8 cellular contexts compared by ENCODE assay signal in genomic region chr5:149730620-149731331, GRCh38. TPM values are rescaled to one million over a fixed set of nuclear protein-coding genes. Genes with fewer than 3 reads are reported as not detected.
DNase-seq lines count a peak whose midpoint lies in the region; ATAC-seq, FAIRE-seq and TF ChIP-seq lines count a peak whose summit lies in the region.

No MANE protein-coding gene starts in this region.

- peak overlapping the region; percentile 77 to 95 (median 91) for H3K9ac ChIP-seq in BLaER1 treated with 17β-estradiol and CSF1 and Interleukin-3, amounts not matched to agents 10 nM and 100 nM

- peaks cover 23 to 42% (median 34%) of the 10 kb centered on the region in 10 experiments for H3K4me1 ChIP-seq in BLaER1 treated with 17β-estradiol and CSF1 and Interleukin-3, amounts not matched to agents 10 nM and 100 nM
- H3K4me1 ChIP-seq in SJSA1 (replicated peaks), result peaks cover 24% of the 10 kb centered on the region

- H3K4me2 ChIP-seq in BLaER1 treated with 17β-estradiol and CSF1 and Interleukin-3, amounts not matched to agents 10 nM and 100 nM, result peak overlapping the region; percentile 72 to 100 (median 98)

- H3K27me3 ChIP-seq in BLaER1 treated with 17β-estradiol and CSF1 and Interleukin-3, amounts not matched to agents 10 nM and 100 nM, result peaks cover 0 to 19% (median 13%) of the 10 kb centered on the region in 11 experiments; a peak in 17 of 22 replicates
- peaks cover 54% of the 10 kb centered on the region for H3K27me3 ChIP-seq in SJSA1 (replicated peaks)

- DNase-seq in SJSA1 (ENCODE audit: low read depth in 1 of 2, low spot score in 2 of 2), result peak in 1 of 2 experiments; percentile 37
- DNase-seq in activated naive CD8-positive, alpha-beta T cell treated with anti-CD3 and anti-CD28 coated beads, Interleukin-2, amount 10 ng/mL, durations not matched to agents 7 days and 5 days, result peak; percentile 80
- DNase-seq in left ventricle myocardium superior, result peak; percentile 78
- DNase-seq in putamen (ENCODE audit: low spot score), result peak; percentile 42
- DNase-seq in D721Med (ENCODE audit: insufficient read length, low spot score), result no peak

- H3K4me1 Mint-ChIP-seq in activated naive CD8-positive, alpha-beta T cell treated with anti-CD3 and anti-CD28 coated beads, Interleukin-2, amount 10 ng/mL, durations not matched to agents 7 days and 5 days, result peaks cover 13% of the 10 kb centered on the region

- intact Hi-C loops in left ventricle myocardium superior (cut with micrococcal nuclease), result loop anchor here (5.0 kb wide), 1 partner anchor 97 kb away; no protein-coding TSS in a partner anchor

- FAIRE-seq in D721Med (lab: Jason Lieb, UNC), result no peak

- H3K9me3 ChIP-seq in BLaER1 treated with 17β-estradiol and CSF1 and Interleukin-3, amounts not matched to agents 10 nM and 100 nM (replicated peaks in 1 of 11), result no peaks in the 10 kb centered on the region
- no peaks in the 10 kb centered on the region for H3K9me3 ChIP-seq in SJSA1 (replicated peaks)

- peak overlapping the region; percentile 89 for H3K4me3 Mint-ChIP-seq in activated naive CD8-positive, alpha-beta T cell treated with anti-CD3 and anti-CD28 coated beads, Interleukin-2, amount 10 ng/mL, durations not matched to agents 7 days and 5 days

- peak overlapping the region; percentile 84 for H3K27ac Mint-ChIP-seq in activated naive CD8-positive, alpha-beta T cell treated with anti-CD3 and anti-CD28 coated beads, Interleukin-2, amount 10 ng/mL, durations not matched to agents 7 days and 5 days

- POLR2A ChIA-PET in activated naive CD8-positive, alpha-beta T cell treated with anti-CD3 and anti-CD28 coated beads, Interleukin-2, amount 10 ng/mL, durations not matched to agents 7 days and 5 days (lab: Charles Lee), result interaction anchor here (0.7 to 2.6 kb wide), 7 partner anchors 8 to 270 kb away, joined by 3 to 15 read pairs (median 4); partner anchors contain the start of genes HMGXB3 and TIGD6

- ATAC-seq in GM18909 (IDR thresholded peaks at IDR 0.05; ENCODE audit: poor library complexity, unreplicated experiment) (peak; percentile 40), HG03175 (IDR thresholded peaks at IDR 0.05; ENCODE audit: unreplicated experiment) (peak; percentile 35), left ventricle myocardium superior (peak; percentile 65)
- peak; percentile 55 for ATAC-seq in activated naive CD8-positive, alpha-beta T cell treated with anti-CD3 and anti-CD28 coated beads, Interleukin-2, amount 10 ng/mL, durations not matched to agents 7 days and 5 days (ENCODE audit: low read depth)

- H3K27ac ChIP-seq in BLaER1 treated with 17β-estradiol and CSF1 and Interleukin-3, amounts not matched to agents 10 nM and 100 nM, result peak overlapping the region; percentile 31 to 95 (median 88); a peak in 21 of 22 replicates
- no peak overlapping the region for H3K27ac ChIP-seq in SJSA1

- H3K27me3 Mint-ChIP-seq in activated naive CD8-positive, alpha-beta T cell treated with anti-CD3 and anti-CD28 coated beads, Interleukin-2, amount 10 ng/mL, durations not matched to agents 7 days and 5 days, result no peaks in the 10 kb centered on the region

- no peak for TF ChIP-seq CTCF in D721Med (IDR thresholded peaks at IDR 0.05; ENCODE audit: insufficient read depth, missing control alignments)

- no peaks in the 10 kb centered on the region for H3K9me3 Mint-ChIP-seq in activated naive CD8-positive, alpha-beta T cell treated with anti-CD3 and anti-CD28 coated beads, Interleukin-2, amount 10 ng/mL, durations not matched to agents 7 days and 5 days

- peaks cover 28 to 42% (median 42%) of the 10 kb centered on the region in 11 experiments; a peak in 21 of 22 replicates for H4K20me1 ChIP-seq in BLaER1 treated with 17β-estradiol and CSF1 and Interleukin-3, amounts not matched to agents 10 nM and 100 nM

- H3K36me3 Mint-ChIP-seq in activated naive CD8-positive, alpha-beta T cell treated with anti-CD3 and anti-CD28 coated beads, Interleukin-2, amount 10 ng/mL, durations not matched to agents 7 days and 5 days, result no peaks in the 10 kb centered on the region

- H3K4me3 ChIP-seq in BLaER1 treated with 17β-estradiol and CSF1 and Interleukin-3, amounts not matched to agents 10 nM and 100 nM, result peak overlapping the region; percentile 91 to 100 (median 96)
- H3K4me3 ChIP-seq in SJSA1, result peak overlapping the region; percentile 44

- H3K36me3 ChIP-seq in BLaER1 treated with 17β-estradiol and CSF1 and Interleukin-3, amounts not matched to agents 10 nM and 100 nM, result peaks cover 0 to 3% (median 0%) of the 10 kb centered on the region in 11 experiments; a peak in 1 of 22 replicates
- no peaks in the 10 kb centered on the region for H3K36me3 ChIP-seq in SJSA1

RNA-seq across cellular contexts. Expression of gene PPARGC1B, which starts 0.7 kb away (rescaled TPM):
- 0.60 and 0.71 TPM in 2 replicates for total RNA-seq in SJSA1 (2014; rRNA removed; shearing (Covaris generic))
- total RNA-seq in activated naive CD8-positive, alpha-beta T cell treated with anti-CD3 and anti-CD28 coated beads, Interleukin-2, amount 10 ng/mL, durations not matched to agents 7 days and 5 days, result 1 to 10 TPM; 6.4 to 8.1 TPM
- 35.1 TPM for total RNA-seq in left ventricle myocardium superior
